Comparison of ENCODE assay signal across 19 cellular contexts in genomic region chr5:125874717-125875116, GRCh38.
A peak's percentile ranks its signal among the peaks of the same experiment; 100 is the strongest.
DNase-seq lines count a peak whose midpoint lies in the region; ATAC-seq and TF ChIP-seq lines count a peak whose summit lies in the region.
"Had no signal": no experiment of that assay in that cellular context is flagged by ENCODE, and none has a peak within 500 bp of the region (broad histone marks: within the 10 kb centered on the region; RNA-seq: fewer than 3 reads in every experiment).

No MANE protein-coding gene starts in this region.

- intact Hi-C loops in Right ventricle myocardium superior (cut with DNase I): no loop called here

- DNase-seq in NCI-H748 (lab: John Stamatoyannopoulos, UW; ENCODE audit: unreplicated experiment): peak; percentile 8
- DNase-seq in NCI-H748 treated with DMSO at 0.1 percent for 48 hours (lab: John Stamatoyannopoulos, UW): no peak
- peak; percentile 4 for DNase-seq in RKO (ENCODE audit: low spot score)
- peak; percentile 44 for DNase-seq in epithelial cell of esophagus (ENCODE audit: low read depth)
- DNase-seq in NK-92 treated with Interleukin-12 subunit alpha and Interleukin-12 subunit beta, amount 100 ng/mL, for 24 hours (lab: John Stamatoyannopoulos, UW): no peak
- DNase-seq in HuH-7.5 (ENCODE audit: low spot score): no peak
- no peak for DNase-seq in Right ventricle myocardium superior
- no peak for DNase-seq in NCI-H187 (lab: John Stamatoyannopoulos, UW)
- DNase-seq: 8988T, activated B cell treated with CpG ODN at 0.5 μM for 24 hours, anterior cingulate cortex, cortex of kidney, erythroblast, NCI-H1436, NCI-H446, T-helper 1 cell, thyroid gland had no signal

- peak; percentile 22 for TF ChIP-seq CTCF in epithelial cell of esophagus (IDR thresholded peaks at IDR 0.05; ENCODE audit: insufficient read depth, low read depth, low read length, missing control alignments)

- H3K4me3 ChIP-seq in epithelial cell of esophagus (ENCODE audit: low read length): no peak overlapping the region
- H3K4me3 ChIP-seq: thyroid gland had no signal

- ATAC-seq in Right ventricle myocardium superior (ENCODE audit: poor library complexity): no peak
- ATAC-seq: activated T-helper 17 cell treated with anti-CD3 and anti-CD28 coated beads, Interleukin-2, amount 50 U/mL, for 72 hours; stimulated activated effector memory CD8-positive, alpha-beta T cell treated with anti-CD3 and anti-CD28 coated beads, Interleukin-12 subunit alpha, Interleukin-12 subunit beta, amount 100 ng/mL, for 72 hours had no signal

Comparison
In these comparisons a context has a peak if more than half of its experiments do, and no peak if none do; other contexts are left out.
1. DNase-seq: peak in NCI-H748 (single experiment), RKO (single experiment) and epithelial cell of esophagus (single experiment); none in NCI-H748 treated with DMSO at 0.1 percent for 48 hours (single experiment), NK-92 treated with Interleukin-12 subunit alpha and Interleukin-12 subunit beta, amount 100 ng/mL, for 24 hours (single experiment), HuH-7.5 (single experiment), Right ventricle myocardium superior (single experiment) and NCI-H187 (0 of 2).